ENCODE assay signal across 26 cellular contexts in genomic region chr6:135383297-135383696, GRCh38.
"Had no signal": no experiment of that assay in that cellular context is flagged by ENCODE, and none has a peak within 500 bp of the region (broad histone marks: within the 10 kb centered on the region; RNA-seq: fewer than 3 reads in every experiment).

No MANE protein-coding gene starts in this region.

- H2AFZ ChIP-seq: neural progenitor cell had no signal

- H3K27ac ChIP-seq: coronary artery, esophagus squamous epithelium, heart right ventricle, left lung, neural progenitor cell, prostate gland, right atrium auricular region, suprapubic skin, transverse colon had no signal

- DNase-seq: dermis blood vessel endothelial cell; effector memory CD4-positive, alpha-beta T cell; erythroblast; esophagus squamous epithelium; glutamatergic neuron; heart right ventricle; hippocampal formation; left cardiac atrium; left lung; mesenchymal stem cell; mucosa of descending colon; naive B cell; stimulated activated CD4-positive, alpha-beta T cell treated with anti-CD3 and anti-CD28 coated beads, Interleukin-12 subunit alpha, Interleukin-12 subunit beta, amount 100 ng/mL, for 4 hours; stimulated activated CD4-positive, alpha-beta T cell treated with anti-CD3 and anti-CD28 coated beads, Interleukin-1b, Interleukin-23, amount 100 ng/mL, for 48 hours; stimulated activated CD4-positive, alpha-beta T cell treated with anti-CD3 and anti-CD28 coated beads, Interleukin-4, amount 100 ng/mL, for 1 hour; stimulated activated CD8-positive, alpha-beta memory T cell treated with anti-CD3 and anti-CD28 coated beads, Interleukin-4, amount 100 ng/mL, for 48 hours; stimulated activated naive CD4-positive, alpha-beta T cell; stimulated activated naive CD8-positive, alpha-beta T cell treated with anti-CD3 and anti-CD28 coated beads, Interleukin-15, amount 100 ng/mL, for 72 hours; transverse colon had no signal

- H3K4me1 ChIP-seq: esophagus squamous epithelium, heart right ventricle, left lung, neural progenitor cell, prostate gland, right atrium auricular region, suprapubic skin, transverse colon had no signal

- H3K4me2 ChIP-seq: neural progenitor cell, smooth muscle cell had no signal

- H3K27me3 ChIP-seq: esophagus squamous epithelium, heart right ventricle, left lung, neural progenitor cell, right atrium auricular region, suprapubic skin, transverse colon had no signal

- H3K36me3 ChIP-seq: left lung, neural progenitor cell, prostate gland, right atrium auricular region, suprapubic skin, transverse colon had no signal

- H3K9ac ChIP-seq: neural progenitor cell had no signal

- H3K4me3 ChIP-seq: coronary artery, esophagus squamous epithelium, heart right ventricle, left lung, mucosa of descending colon, neural progenitor cell, prostate gland, right atrium auricular region, smooth muscle cell, suprapubic skin, transverse colon had no signal

- H3K9me3 ChIP-seq: esophagus squamous epithelium, heart right ventricle, left lung, mucosa of descending colon, prostate gland, right atrium auricular region, suprapubic skin, transverse colon had no signal

- ATAC-seq: heart right ventricle; left cardiac atrium; left lung; mucosa of descending colon; sciatic nerve; stimulated activated naive CD8-positive, alpha-beta T cell treated with anti-CD3 and anti-CD28 coated beads, Interleukin-15, amount 100 ng/mL, for 72 hours had no signal
